Comparison of ENCODE assay signal across 8 cellular contexts in the genomic region with DNA sequence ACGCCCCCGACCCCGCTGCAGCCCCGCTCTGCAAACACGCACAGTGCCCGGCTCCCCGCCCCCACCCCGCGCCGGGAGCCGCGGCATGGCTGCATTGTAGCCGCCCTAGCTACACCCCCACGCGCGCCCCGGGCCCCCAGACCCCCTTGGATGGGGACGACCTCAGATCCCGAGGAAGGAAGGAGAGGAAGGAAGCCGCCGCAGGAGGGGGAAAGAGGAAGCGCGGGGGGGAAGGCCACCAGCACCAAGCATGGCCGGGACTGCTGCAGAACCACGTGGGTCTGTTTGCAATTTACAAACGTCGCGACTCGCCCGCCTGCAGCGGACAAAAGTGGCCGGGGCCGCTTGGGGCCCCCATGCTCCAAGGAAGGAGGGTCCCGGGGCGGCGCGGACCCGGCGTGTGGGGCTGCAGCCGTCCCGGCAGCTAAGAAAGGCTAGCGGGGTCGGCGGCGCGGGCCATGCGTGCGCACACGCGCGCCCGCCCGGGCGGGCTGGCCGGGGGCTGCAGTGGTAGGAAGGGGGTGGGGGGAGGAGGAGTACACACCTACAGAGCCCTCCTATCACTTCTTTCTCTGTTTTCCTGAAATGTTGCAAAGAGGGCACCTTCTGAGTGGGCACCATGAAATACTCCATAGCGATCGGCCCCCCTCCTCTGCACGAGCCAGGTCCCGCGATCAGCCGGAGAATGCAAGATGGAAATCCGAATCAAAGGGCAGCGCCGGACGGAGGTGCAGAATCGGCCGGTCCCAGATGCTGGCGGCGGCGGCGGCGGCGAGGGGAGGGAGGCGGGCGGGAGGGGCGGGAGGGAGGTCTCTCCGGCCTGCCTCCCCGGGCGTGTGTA. TPM values are rescaled to one million over a fixed set of nuclear protein-coding genes. Genes with fewer than 3 reads are reported as not detected.
DNase-seq lines count a peak whose midpoint lies in the region; ATAC-seq lines count a peak whose summit lies in the region.

No MANE protein-coding gene starts in this region.

- peak; percentile 77 for DNase-seq in NCI-H2227 (lab: John Stamatoyannopoulos, UW; ENCODE audit: unreplicated experiment)
- no peak for DNase-seq in NCI-H2227 treated with DMSO at 0.1 percent for 48 hours (lab: John Stamatoyannopoulos, UW)
- DNase-seq in H7 = peak; percentile 90
- peak; percentile 21 for DNase-seq in NCI-H146 treated with DMSO at 0.1 percent for 48 hours (lab: John Stamatoyannopoulos, UW; ENCODE audit: unreplicated experiment)
- DNase-seq in Right ventricle myocardium inferior (ENCODE audit: missing footprints) = peak; percentile 80
- peak; percentile 58 for DNase-seq in occipital lobe (lab: John Stamatoyannopoulos, UW)
- DNase-seq in H4 (ENCODE audit: low spot score) = no peak

- peak overlapping the region; percentile 89 for H3K4me3 ChIP-seq in H7 (ENCODE audit: insufficient read depth, low read depth, low read length)

- peaks cover 14% of the 10 kb centered on the region for H3K4me1 Mint-ChIP-seq in activated naive CD4-positive, alpha-beta T cell treated with anti-CD3 and anti-CD28 coated beads, Interleukin-2, amount 50 U/mL, for 24 hours

- H3K27ac Mint-ChIP-seq in activated naive CD4-positive, alpha-beta T cell treated with anti-CD3 and anti-CD28 coated beads, Interleukin-2, amount 50 U/mL, for 24 hours = peak overlapping the region; percentile 97

- no peaks in the 10 kb centered on the region for H3K36me3 Mint-ChIP-seq in activated naive CD4-positive, alpha-beta T cell treated with anti-CD3 and anti-CD28 coated beads, Interleukin-2, amount 50 U/mL, for 24 hours

- no peaks in the 10 kb centered on the region for H3K9me3 Mint-ChIP-seq in activated naive CD4-positive, alpha-beta T cell treated with anti-CD3 and anti-CD28 coated beads, Interleukin-2, amount 50 U/mL, for 24 hours

- no peaks in the 10 kb centered on the region for H3K27me3 Mint-ChIP-seq in activated naive CD4-positive, alpha-beta T cell treated with anti-CD3 and anti-CD28 coated beads, Interleukin-2, amount 50 U/mL, for 24 hours

- H3K36me3 ChIP-seq in H7 (replicated peaks; ENCODE audit: control insufficient read depth, insufficient read depth, low read length) = no peaks in the 10 kb centered on the region; the same call in 1 of the 2 replicates

- intact Hi-C loops in Right ventricle myocardium inferior (cut with DNase I) = loop anchor here (2.0 kb wide), 1 partner anchor 34 kb away; no protein-coding TSS in a partner anchor

- peak overlapping the region; percentile 93 for H3K4me3 Mint-ChIP-seq in activated naive CD4-positive, alpha-beta T cell treated with anti-CD3 and anti-CD28 coated beads, Interleukin-2, amount 50 U/mL, for 24 hours

- peak; percentile 9 for ATAC-seq in Right ventricle myocardium inferior

- H3K27me3 ChIP-seq in H7 (ENCODE audit: control insufficient read depth, insufficient read depth, low read length) = no peaks in the 10 kb centered on the region

RNA-seq across cellular contexts. Expression of gene TFAP4, which starts 0.5 kb away (rescaled TPM):
- 34.7 and 45.0 TPM in 2 replicates for total RNA-seq in H7 (2014; rRNA removed; shearing (Covaris generic))
- total RNA-seq in Right ventricle myocardium inferior (4.4 TPM), occipital lobe (13.7 TPM)
- total RNA-seq in H4 (2014; rRNA removed; shearing (Covaris generic)) = 7.3 and 8.8 TPM in 2 replicates

RNA-seq across cellular contexts. Expression of gene SRL, which starts 30.5 kb away (rescaled TPM):
- 0.07 TPM in 1 of 2 replicates, not detected in the other for total RNA-seq in H7 (2014; rRNA removed; shearing (Covaris generic))
- total RNA-seq in Right ventricle myocardium inferior (419 TPM), occipital lobe (0.16 TPM)
- not detected in 2 replicates for total RNA-seq in H4 (2014; rRNA removed; shearing (Covaris generic))

RNA-seq across cellular contexts. Expression of gene GLIS2, which starts 43.5 kb away (rescaled TPM):
- total RNA-seq in H7 (2014; rRNA removed; shearing (Covaris generic)) = 1.5 and 2.7 TPM in 2 replicates
- total RNA-seq in Right ventricle myocardium inferior = 16.0 TPM
- total RNA-seq in occipital lobe = 5.1 TPM
- total RNA-seq in H4 (2014; rRNA removed; shearing (Covaris generic)) = 0.29 and 0.45 TPM in 2 replicates

Comparison
In these comparisons a context has a peak if more than half of its experiments do, and no peak if none do; other contexts are left out.
1. DNase-seq: peak in NCI-H2227 (single experiment), H7 (single experiment), NCI-H146 treated with DMSO at 0.1 percent for 48 hours (single experiment), Right ventricle myocardium inferior (single experiment) and occipital lobe (single experiment); none in NCI-H2227 treated with DMSO at 0.1 percent for 48 hours (single experiment) and H4 (single experiment).
2. RNA of gene SRL, which starts 30.5 kb away (total RNA-seq): 419 TPM in Right ventricle myocardium inferior (single experiment); 0.16 TPM in occipital lobe (single experiment), 0.07 TPM in H7 and not detected in H4; every median in the first group is over 100 times any median in the second.